In genomic region chr5:67771221-67771620, GRCh38 we compare ENCODE assay signal across 30 cellular contexts.
DNase-seq lines count a peak whose midpoint lies in the region; ATAC-seq, FAIRE-seq and TF ChIP-seq lines count a peak whose summit lies in the region.
"Had no signal": no experiment of that assay in that cellular context is flagged by ENCODE, and none has a peak within 500 bp of the region (broad histone marks: within the 10 kb centered on the region; RNA-seq: fewer than 3 reads in every experiment).

No MANE protein-coding gene starts in this region.

- intact Hi-C loops in kidney (cut with DNase I), result no loop called here

- no peaks in the 10 kb centered on the region for H3K9me3 Mint-ChIP-seq in progenitor cell of endocrine pancreas (ENCODE audit: low read depth)
- H3K9me3 Mint-ChIP-seq: activated naive CD4-positive, alpha-beta T cell treated with anti-CD3 and anti-CD28 coated beads, Interleukin-2, amount 50 U/mL, for 72 hours; activated T-helper 2 cell treated with anti-CD3 and anti-CD28 coated beads, Interferon-gamma antibody, Interleukin-2, Interleukin-4, amounts not matched to agents 10 μg/mL and 5 μg/mL and 100 μg/mL, durations not matched to agents 14 hours and 24 hours and 36 hours had no signal

- no peak for ATAC-seq in GM21381 (IDR thresholded peaks at IDR 0.05; ENCODE audit: unreplicated experiment)
- ATAC-seq: activated CD8-positive, alpha-beta T cell treated with anti-CD3 and anti-CD28 coated beads, Interleukin-2, amount 10 ng/mL, durations not matched to agents 7 days and 5 days; esophagus mucosa had no signal

- TF ChIP-seq CTCF in fibroblast of pulmonary artery (IDR thresholded peaks at IDR 0.05; ENCODE audit: low read length, missing control alignments) (no peak), progenitor cell of endocrine pancreas (IDR thresholded peaks at IDR 0.05; ENCODE audit: unreplicated experiment) (no peak), kidney (IDR thresholded peaks at IDR 0.05; ENCODE audit: borderline replicate concordance, extremely low read depth, insufficient read depth) (no peak)

- no peak for FAIRE-seq in kidney (lab: Jason Lieb, UNC)
- FAIRE-seq: A204.1 had no signal

- no peaks in the 10 kb centered on the region for H3K9me3 ChIP-seq in adipocyte (ENCODE audit: control insufficient read depth, low read length)
- no peaks in the 10 kb centered on the region for H3K9me3 ChIP-seq in kidney (ENCODE audit: control insufficient read depth in 1 of 2, low read length in 2 of 2)
- H3K9me3 ChIP-seq: left lung, neutrophil had no signal

- no peaks in the 10 kb centered on the region for H3K79me2 ChIP-seq in ACC112 (ENCODE audit: control insufficient read depth, insufficient read depth, low read length, unreplicated experiment)

- H3K27ac Mint-ChIP-seq in progenitor cell of endocrine pancreas, result peak overlapping the region; percentile 47
- H3K27ac Mint-ChIP-seq: activated CD8-positive, alpha-beta T cell treated with anti-CD3 and anti-CD28 coated beads, Interleukin-2, amount 10 ng/mL, durations not matched to agents 7 days and 5 days; activated naive CD4-positive, alpha-beta T cell treated with anti-CD3 and anti-CD28 coated beads, Interleukin-2, amount 50 U/mL, for 72 hours; activated T-helper 2 cell treated with anti-CD3 and anti-CD28 coated beads, Interferon-gamma antibody, Interleukin-2, Interleukin-4, amounts not matched to agents 10 μg/mL and 5 μg/mL and 100 μg/mL, durations not matched to agents 14 hours and 24 hours and 36 hours had no signal

- H3K27me3 ChIP-seq in ACC112 (ENCODE audit: insufficient read depth, low read length) (no peaks in the 10 kb centered on the region), adipocyte (replicated peaks; ENCODE audit: control insufficient read depth, insufficient read depth, low read length) (no peaks in the 10 kb centered on the region)
- H3K27me3 ChIP-seq: cardiac muscle cell, left lung, neutrophil, SJSA1 had no signal

- no peaks in the 10 kb centered on the region for H3K36me3 Mint-ChIP-seq in progenitor cell of endocrine pancreas (ENCODE audit: insufficient read depth)
- H3K36me3 Mint-ChIP-seq: activated naive CD4-positive, alpha-beta T cell treated with anti-CD3 and anti-CD28 coated beads, Interleukin-2, amount 50 U/mL, for 72 hours had no signal

- H3K9ac ChIP-seq in adipocyte (ENCODE audit: low read length) (peak overlapping the region; percentile 22), kidney (ENCODE audit: low read length in 2 of 2) (no peak overlapping the region)

- H3K4me3 ChIP-seq in ACC112 (ENCODE audit: low read depth, low read length) (no peak overlapping the region), adipocyte (ENCODE audit: low read length) (no peak overlapping the region), fibroblast of pulmonary artery (replicated peaks; ENCODE audit: low read depth, low read length) (no peak overlapping the region), kidney (ENCODE audit: low read length in 2 of 2) (no peak overlapping the region)
- H3K4me3 ChIP-seq: cardiac muscle cell, left lung, SJSA1 had no signal

- no peaks in the 10 kb centered on the region for H3K36me3 ChIP-seq in ACC112 (ENCODE audit: insufficient read depth, low read length)
- H3K36me3 ChIP-seq in adipocyte (ENCODE audit: control insufficient read depth, insufficient read depth, low read length, severe bottlenecking), result no peaks in the 10 kb centered on the region
- no peaks in the 10 kb centered on the region for H3K36me3 ChIP-seq in kidney (ENCODE audit: control insufficient read depth in 1 of 2, insufficient read depth in 2 of 2, low read length in 2 of 2)
- H3K36me3 ChIP-seq: cardiac muscle cell, left lung, neutrophil, SJSA1 had no signal

- DNase-seq in adipocyte (ENCODE audit: low read depth) (no peak), fibroblast of pulmonary artery (ENCODE audit: low read depth) (peak; percentile 8), progenitor cell of endocrine pancreas (ENCODE audit: low spot score, unreplicated experiment) (no peak), A172 (ENCODE audit: low spot score) (no peak), kidney (no peak), kidney glomerular epithelial cell (lab: John Stamatoyannopoulos, UW) (no peak)
- DNase-seq: activated CD4-positive, alpha-beta T cell treated with anti-CD3 and anti-CD28 coated beads for 4 hours; activated CD8-positive, alpha-beta T cell treated with anti-CD3 and anti-CD28 coated beads, Interleukin-2, amount 10 ng/mL, durations not matched to agents 7 days and 5 days; cortex of kidney; DND-41; glutamatergic neuron; IMR-90; left lung; NCI-H1436 treated with DMSO at 0.1 percent for 48 hours; NCI-H2081 treated with DMSO at 0.1 percent for 48 hours; NCI-H446; NCI-H748 treated with DMSO at 0.1 percent for 48 hours; stimulated activated CD4-positive, alpha-beta T cell treated with anti-CD3 and anti-CD28 coated beads, Interleukin-15, amount 100 ng/mL, for 24 hours; stimulated activated CD4-positive, alpha-beta T cell treated with anti-CD3 and anti-CD28 coated beads, Interleukin-4, amount 100 ng/mL, for 4 hours; T1000 had no signal

- peaks cover 38% of the 10 kb centered on the region for H3K4me1 ChIP-seq in ACC112 (ENCODE audit: control insufficient read depth, insufficient read depth, low read length, unreplicated experiment)
- H3K4me1 ChIP-seq in adipocyte (ENCODE audit: control insufficient read depth, insufficient read depth, low read length), result peaks cover 32% of the 10 kb centered on the region
- no peaks in the 10 kb centered on the region for H3K4me1 ChIP-seq in kidney (ENCODE audit: control insufficient read depth in 1 of 2, insufficient read depth in 1 of 2, low read depth in 1 of 2, low read length in 2 of 2)
- H3K4me1 ChIP-seq: SJSA1 had no signal

- H3K27me3 Mint-ChIP-seq in progenitor cell of endocrine pancreas, result no peaks in the 10 kb centered on the region

- H3K4me1 Mint-ChIP-seq in progenitor cell of endocrine pancreas (ENCODE audit: low read depth), result peaks cover 49% of the 10 kb centered on the region

- no peak overlapping the region for H2AFZ ChIP-seq in ACC112 (ENCODE audit: low read length, unreplicated experiment)

- no peak overlapping the region for H3K4me3 Mint-ChIP-seq in progenitor cell of endocrine pancreas (ENCODE audit: low read depth)
- H3K4me3 Mint-ChIP-seq: activated CD8-positive, alpha-beta T cell treated with anti-CD3 and anti-CD28 coated beads, Interleukin-2, amount 10 ng/mL, durations not matched to agents 7 days and 5 days had no signal

- H3K27ac ChIP-seq in ACC112 (ENCODE audit: low read depth, low read length) (peak overlapping the region; percentile 44), kidney (ENCODE audit: low read depth in 2 of 2, low read length in 2 of 2) (no peak overlapping the region)
- H3K27ac ChIP-seq: cardiac muscle cell, left lung, neutrophil, SJSA1, VCaP had no signal
